Comparison of ENCODE assay signal across 35 cellular contexts in genomic region chrY:14472411-14472810, GRCh38. TPM values are rescaled to one million over a fixed set of nuclear protein-coding genes. Genes with fewer than 3 reads are reported as not detected.
"Had no signal": no experiment of that assay in that cellular context is flagged by ENCODE, and none has a peak within 500 bp of the region (broad histone marks: within the 10 kb centered on the region; RNA-seq: fewer than 3 reads in every experiment).

No MANE protein-coding gene starts in this region.

- FAIRE-seq: endometrium, endothelial cell of umbilical vein had no signal

- H3K4me1 Mint-ChIP-seq: activated CD4-positive, alpha-beta T cell treated with anti-CD3 and anti-CD28 coated beads for 36 hours; activated CD4-positive, alpha-beta T cell treated with anti-CD3 and anti-CD28 coated beads, Interleukin-2, amount 10 ng/mL, durations not matched to agents 24 days and 14 days; activated naive CD4-positive, alpha-beta T cell treated with anti-CD3 and anti-CD28 coated beads, Interleukin-2, amount 50 U/mL, for 24 hours; activated naive CD8-positive, alpha-beta T cell treated with anti-CD3 and anti-CD28 coated beads for 36 hours; activated naive CD8-positive, alpha-beta T cell treated with anti-CD3 and anti-CD28 coated beads, Interleukin-2, amount 50 U/mL, for 24 hours had no signal

- DNase-seq: activated CD4-positive, alpha-beta memory T cell treated with anti-CD3 and anti-CD28 coated beads for 36 hours; activated CD4-positive, alpha-beta T cell treated with anti-CD3 and anti-CD28 coated beads for 36 hours; activated CD4-positive, alpha-beta T cell treated with anti-CD3 and anti-CD28 coated beads, Interleukin-2, amount 10 ng/mL, durations not matched to agents 24 days and 14 days; activated CD4-positive, CD25-positive, alpha-beta regulatory T cell; activated CD4-positive, CD25-positive, alpha-beta regulatory T cell treated with anti-CD3 and anti-CD28 coated beads, Interleukin-2, amount 50 U/mL, for 72 hours; activated CD8-positive, alpha-beta memory T cell treated with anti-CD3 and anti-CD28 coated beads, Interleukin-2, amount 10 ng/mL, durations not matched to agents 7 days and 5 days; activated CD8-positive, alpha-beta memory T cell treated with anti-CD3 and anti-CD28 coated beads, Interleukin-2, amount 50 U/mL, for 4 hours; activated CD8-positive, alpha-beta T cell treated with anti-CD3 and anti-CD28 coated beads, Interleukin-2, amount 10 ng/mL, durations not matched to agents 7 days and 5 days; activated effector memory CD4-positive, alpha-beta T cell treated with anti-CD3 and anti-CD28 coated beads, Interleukin-2, amount 50 U/mL, for 16 hours; activated naive CD4-positive, alpha-beta T cell treated with anti-CD3 and anti-CD28 coated beads for 36 hours; activated naive CD8-positive, alpha-beta T cell treated with anti-CD3 and anti-CD28 coated beads for 36 hours; activated naive CD8-positive, alpha-beta T cell treated with anti-CD3 and anti-CD28 coated beads, Interleukin-2, amount 50 U/mL, for 24 hours; activated T-cell treated with anti-CD3 and anti-CD28 coated beads, Interleukin-2, amount 50 U/mL, for 1 hour; activated T-cell treated with anti-CD3 and anti-CD28 coated beads, Interleukin-2, amount 50 U/mL, for 48 hours; adrenal gland; aorta; body of pancreas; central memory CD4-positive, alpha-beta T cell; cerebellar nuclear complex; colonic mucosa; effector CD8-positive, alpha-beta T cell; erythroblast; foreskin melanocyte; heart right ventricle; T-helper 2 cell had no signal

- H3K9me3 Mint-ChIP-seq: activated CD4-positive, alpha-beta T cell treated with anti-CD3 and anti-CD28 coated beads, Interleukin-2, amount 10 ng/mL, durations not matched to agents 24 days and 14 days; activated naive CD4-positive, alpha-beta T cell treated with anti-CD3 and anti-CD28 coated beads, Interleukin-2, amount 50 U/mL, for 24 hours; activated naive CD8-positive, alpha-beta T cell treated with anti-CD3 and anti-CD28 coated beads, Interleukin-2, amount 50 U/mL, for 24 hours; activated T-helper 1 cell treated with anti-CD3 and anti-CD28 coated beads, Interleukin-12 subunit alpha, Interleukin-12 subunit beta, Interleukin-2, Interleukin-4 antibody, amounts not matched to agents 30 ng/mL and 10 ng/mL and 1 ng/mL, durations not matched to agents 14 hours and 24 hours and 36 hours; activated T-helper 2 cell treated with anti-CD3 and anti-CD28 coated beads, Interferon-gamma antibody, Interleukin-2, Interleukin-4, amounts not matched to agents 10 μg/mL and 5 μg/mL and 100 μg/mL, durations not matched to agents 14 hours and 24 hours and 36 hours had no signal

- H3K27ac ChIP-seq: adrenal gland, body of pancreas, cardiac muscle cell, colonic mucosa, esophagus muscularis mucosa, gastroesophageal sphincter, heart right ventricle had no signal

- H3K4me3 Mint-ChIP-seq: activated CD4-positive, alpha-beta memory T cell treated with anti-CD3 and anti-CD28 coated beads for 36 hours; activated CD4-positive, alpha-beta T cell treated with anti-CD3 and anti-CD28 coated beads for 36 hours; activated CD4-positive, alpha-beta T cell treated with anti-CD3 and anti-CD28 coated beads, Interleukin-2, amount 10 ng/mL, durations not matched to agents 24 days and 14 days; activated CD8-positive, alpha-beta memory T cell treated with anti-CD3 and anti-CD28 coated beads, Interleukin-2, amount 10 ng/mL, durations not matched to agents 7 days and 5 days; activated CD8-positive, alpha-beta T cell treated with anti-CD3 and anti-CD28 coated beads, Interleukin-2, amount 10 ng/mL, durations not matched to agents 7 days and 5 days; activated naive CD4-positive, alpha-beta T cell treated with anti-CD3 and anti-CD28 coated beads for 36 hours; activated naive CD4-positive, alpha-beta T cell treated with anti-CD3 and anti-CD28 coated beads, Interleukin-2, amount 50 U/mL, for 24 hours; activated naive CD8-positive, alpha-beta T cell treated with anti-CD3 and anti-CD28 coated beads for 36 hours; activated naive CD8-positive, alpha-beta T cell treated with anti-CD3 and anti-CD28 coated beads, Interleukin-2, amount 50 U/mL, for 24 hours; activated T-helper 1 cell treated with anti-CD3 and anti-CD28 coated beads, Interleukin-12 subunit alpha, Interleukin-12 subunit beta, Interleukin-2, Interleukin-4 antibody, amounts not matched to agents 30 ng/mL and 10 ng/mL and 1 ng/mL, durations not matched to agents 14 hours and 24 hours and 36 hours had no signal

- H3K36me3 ChIP-seq: adrenal gland, cardiac muscle cell, colonic mucosa, esophagus muscularis mucosa, gastroesophageal sphincter, heart right ventricle had no signal

- H3K4me3 ChIP-seq: adrenal gland, body of pancreas, cardiac muscle cell, colonic mucosa, esophagus muscularis mucosa, gastroesophageal sphincter, heart right ventricle had no signal

- H3K27me3 ChIP-seq: adrenal gland, body of pancreas, cardiac muscle cell, colonic mucosa, esophagus muscularis mucosa, gastroesophageal sphincter, heart right ventricle had no signal

- H3K36me3 Mint-ChIP-seq: activated CD4-positive, alpha-beta memory T cell treated with anti-CD3 and anti-CD28 coated beads for 36 hours; activated CD8-positive, alpha-beta memory T cell treated with anti-CD3 and anti-CD28 coated beads, Interleukin-2, amount 10 ng/mL, durations not matched to agents 7 days and 5 days; activated naive CD4-positive, alpha-beta T cell treated with anti-CD3 and anti-CD28 coated beads, Interleukin-2, amount 50 U/mL, for 24 hours; activated naive CD8-positive, alpha-beta T cell treated with anti-CD3 and anti-CD28 coated beads for 36 hours had no signal

- H3K27me3 Mint-ChIP-seq: activated CD4-positive, alpha-beta memory T cell treated with anti-CD3 and anti-CD28 coated beads for 36 hours; activated CD4-positive, alpha-beta T cell treated with anti-CD3 and anti-CD28 coated beads for 36 hours; activated CD4-positive, alpha-beta T cell treated with anti-CD3 and anti-CD28 coated beads, Interleukin-2, amount 10 ng/mL, durations not matched to agents 24 days and 14 days; activated CD8-positive, alpha-beta memory T cell treated with anti-CD3 and anti-CD28 coated beads, Interleukin-2, amount 10 ng/mL, durations not matched to agents 7 days and 5 days; activated naive CD4-positive, alpha-beta T cell treated with anti-CD3 and anti-CD28 coated beads, Interleukin-2, amount 50 U/mL, for 24 hours; activated naive CD8-positive, alpha-beta T cell treated with anti-CD3 and anti-CD28 coated beads for 36 hours; activated naive CD8-positive, alpha-beta T cell treated with anti-CD3 and anti-CD28 coated beads, Interleukin-2, amount 50 U/mL, for 24 hours had no signal

- ATAC-seq: activated CD4-positive, alpha-beta T cell treated with anti-CD3 and anti-CD28 coated beads for 36 hours; activated CD8-positive, alpha-beta memory T cell treated with anti-CD3 and anti-CD28 coated beads, Interleukin-2, amount 10 ng/mL, durations not matched to agents 7 days and 5 days; activated CD8-positive, alpha-beta T cell treated with anti-CD3 and anti-CD28 coated beads, Interleukin-2, amount 10 ng/mL, durations not matched to agents 7 days and 5 days; activated naive CD8-positive, alpha-beta T cell treated with anti-CD3 and anti-CD28 coated beads, Interleukin-2, amount 50 U/mL, for 24 hours; body of pancreas; gastroesophageal sphincter; heart right ventricle had no signal

- H3K27ac Mint-ChIP-seq: activated CD4-positive, alpha-beta memory T cell treated with anti-CD3 and anti-CD28 coated beads for 36 hours; activated CD4-positive, alpha-beta T cell treated with anti-CD3 and anti-CD28 coated beads for 36 hours; activated CD4-positive, alpha-beta T cell treated with anti-CD3 and anti-CD28 coated beads, Interleukin-2, amount 10 ng/mL, durations not matched to agents 24 days and 14 days; activated CD8-positive, alpha-beta memory T cell treated with anti-CD3 and anti-CD28 coated beads, Interleukin-2, amount 10 ng/mL, durations not matched to agents 7 days and 5 days; activated CD8-positive, alpha-beta T cell treated with anti-CD3 and anti-CD28 coated beads, Interleukin-2, amount 10 ng/mL, durations not matched to agents 7 days and 5 days; activated naive CD4-positive, alpha-beta T cell treated with anti-CD3 and anti-CD28 coated beads for 36 hours; activated naive CD4-positive, alpha-beta T cell treated with anti-CD3 and anti-CD28 coated beads, Interleukin-2, amount 50 U/mL, for 24 hours; activated naive CD8-positive, alpha-beta T cell treated with anti-CD3 and anti-CD28 coated beads for 36 hours; activated naive CD8-positive, alpha-beta T cell treated with anti-CD3 and anti-CD28 coated beads, Interleukin-2, amount 50 U/mL, for 24 hours; activated T-helper 1 cell treated with anti-CD3 and anti-CD28 coated beads, Interleukin-12 subunit alpha, Interleukin-12 subunit beta, Interleukin-2, Interleukin-4 antibody, amounts not matched to agents 30 ng/mL and 10 ng/mL and 1 ng/mL, durations not matched to agents 14 hours and 24 hours and 36 hours; activated T-helper 2 cell treated with anti-CD3 and anti-CD28 coated beads, Interferon-gamma antibody, Interleukin-2, Interleukin-4, amounts not matched to agents 10 μg/mL and 5 μg/mL and 100 μg/mL, durations not matched to agents 14 hours and 24 hours and 36 hours had no signal

- H3K4me1 ChIP-seq: adrenal gland, body of pancreas, colonic mucosa, esophagus muscularis mucosa, gastroesophageal sphincter, heart right ventricle had no signal

RNA-seq across cellular contexts. Expression of gene NLGN4Y, which starts 51.9 kb away (rescaled TPM):
- total RNA-seq: aorta, body of pancreas, colonic mucosa, dermis microvascular lymphatic vessel endothelial cell, glomerular endothelial cell had no signal
- polyA plus RNA-seq: cardiac muscle cell had no signal
